In the genomic region with DNA sequence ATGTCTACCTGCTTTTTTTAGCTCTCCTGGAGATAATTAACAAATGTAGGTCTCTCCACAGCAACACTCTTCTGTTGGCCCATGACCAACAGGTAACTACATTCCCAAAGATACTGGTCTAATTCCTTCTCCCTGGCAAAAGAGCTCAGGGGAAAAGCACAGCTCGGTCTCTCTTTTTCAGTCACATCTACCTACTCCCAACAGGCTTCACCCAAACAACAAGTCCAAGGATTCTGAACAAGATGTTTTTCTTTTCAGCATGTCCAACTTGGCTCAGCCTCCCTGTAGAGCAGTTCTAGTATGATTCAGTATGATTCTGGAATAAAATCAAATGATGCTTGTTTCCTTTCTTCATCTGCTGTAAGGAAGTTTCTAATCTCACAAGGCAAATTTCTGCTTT, we compare ENCODE assay signal across 22 cellular contexts.
"Had no signal": no experiment of that assay in that cellular context is flagged by ENCODE, and none has a peak within 500 bp of the region (broad histone marks: within the 10 kb centered on the region; RNA-seq: fewer than 3 reads in every experiment).

No MANE protein-coding gene starts in this region.

- H3K27ac Mint-ChIP-seq: activated CD4-positive, alpha-beta T cell treated with anti-CD3 and anti-CD28 coated beads, Interleukin-2, amount 10 ng/mL, durations not matched to agents 24 days and 14 days; activated CD8-positive, alpha-beta T cell treated with anti-CD3 and anti-CD28 coated beads, Interleukin-2, amount 10 ng/mL, durations not matched to agents 7 days and 5 days; activated naive CD8-positive, alpha-beta T cell; naive B cell; stimulated activated memory B cell treated with anti-CD40 and anti-IgM and Interleukin-4, amounts not matched to agents 10 μg/mL and 1 μg/mL and 100 μg/mL, for 72 hours had no signal

- H3K27ac ChIP-seq: epithelial cell of prostate, gastrocnemius medialis, heart left ventricle, lower lobe of right lung, neutrophil, tibial nerve, vagina had no signal

- H3K4me1 ChIP-seq: gastrocnemius medialis, heart left ventricle, lower lobe of right lung, tibial nerve, vagina had no signal

- H3K36me3 Mint-ChIP-seq: activated naive CD8-positive, alpha-beta T cell; naive B cell; stimulated activated memory B cell treated with anti-CD40 and anti-IgM and Interleukin-4, amounts not matched to agents 10 μg/mL and 1 μg/mL and 100 μg/mL, for 72 hours had no signal

- H3K4me1 Mint-ChIP-seq: activated CD4-positive, alpha-beta T cell treated with anti-CD3 and anti-CD28 coated beads, Interleukin-2, amount 10 ng/mL, durations not matched to agents 24 days and 14 days; naive B cell; stimulated activated memory B cell treated with anti-CD40 and anti-IgM and Interleukin-4, amounts not matched to agents 10 μg/mL and 1 μg/mL and 100 μg/mL, for 72 hours had no signal

- H3K9me3 Mint-ChIP-seq: activated CD4-positive, alpha-beta T cell treated with anti-CD3 and anti-CD28 coated beads, Interleukin-2, amount 10 ng/mL, durations not matched to agents 24 days and 14 days had no signal

- ATAC-seq: activated CD8-positive, alpha-beta T cell treated with anti-CD3 and anti-CD28 coated beads, Interleukin-2, amount 10 ng/mL, durations not matched to agents 7 days and 5 days; gastrocnemius medialis; heart left ventricle; left colon; lower lobe of right lung; stimulated activated memory B cell treated with anti-CD40 and anti-IgM and Interleukin-4, amounts not matched to agents 10 μg/mL and 1 μg/mL and 100 μg/mL, for 72 hours had no signal

- DNase-seq: activated CD4-positive, alpha-beta T cell treated with anti-CD3 and anti-CD28 coated beads, Interleukin-2, amount 10 ng/mL, durations not matched to agents 24 days and 14 days; activated CD4-positive, CD25-positive, alpha-beta regulatory T cell; activated CD8-positive, alpha-beta memory T cell treated with anti-CD3 and anti-CD28 coated beads, Interleukin-2, amount 50 U/mL, for 4 hours; activated CD8-positive, alpha-beta T cell treated with anti-CD3 and anti-CD28 coated beads, Interleukin-2, amount 10 ng/mL, durations not matched to agents 7 days and 5 days; activated effector memory CD4-positive, alpha-beta T cell treated with anti-CD3 and anti-CD28 coated beads, Interleukin-2, amount 50 U/mL, for 16 hours; activated T-cell treated with anti-CD3 and anti-CD28 coated beads, Interleukin-2, amount 50 U/mL, for 48 hours; amygdala; cerebellar nuclear complex; dermis blood vessel endothelial cell; gastrocnemius medialis; heart left ventricle; left colon; lower lobe of right lung; naive B cell; posterior cingulate gyrus; stimulated activated CD4-positive, alpha-beta T cell treated with anti-CD3 and anti-CD28 coated beads, Interleukin-2, amount 100 ng/mL, for 48 hours had no signal

- H3K27me3 ChIP-seq: gastrocnemius medialis, heart left ventricle, neutrophil, tibial nerve, vagina had no signal

- H3K4me3 ChIP-seq: gastrocnemius medialis, heart left ventricle, lower lobe of right lung, tibial nerve, vagina had no signal

- H3K36me3 ChIP-seq: gastrocnemius medialis, heart left ventricle, lower lobe of right lung, neutrophil, tibial nerve, vagina had no signal

- H3K9me3 ChIP-seq: gastrocnemius medialis, lower lobe of right lung, neutrophil, tibial nerve, vagina had no signal

- H3K27me3 Mint-ChIP-seq: activated CD4-positive, alpha-beta T cell treated with anti-CD3 and anti-CD28 coated beads, Interleukin-2, amount 10 ng/mL, durations not matched to agents 24 days and 14 days; activated naive CD8-positive, alpha-beta T cell; naive B cell; stimulated activated memory B cell treated with anti-CD40 and anti-IgM and Interleukin-4, amounts not matched to agents 10 μg/mL and 1 μg/mL and 100 μg/mL, for 72 hours had no signal

- H3K4me3 Mint-ChIP-seq: activated CD4-positive, alpha-beta T cell treated with anti-CD3 and anti-CD28 coated beads, Interleukin-2, amount 10 ng/mL, durations not matched to agents 24 days and 14 days; activated CD8-positive, alpha-beta T cell treated with anti-CD3 and anti-CD28 coated beads, Interleukin-2, amount 10 ng/mL, durations not matched to agents 7 days and 5 days; activated naive CD8-positive, alpha-beta T cell; naive B cell; stimulated activated memory B cell treated with anti-CD40 and anti-IgM and Interleukin-4, amounts not matched to agents 10 μg/mL and 1 μg/mL and 100 μg/mL, for 72 hours had no signal
